In the genomic region with DNA sequence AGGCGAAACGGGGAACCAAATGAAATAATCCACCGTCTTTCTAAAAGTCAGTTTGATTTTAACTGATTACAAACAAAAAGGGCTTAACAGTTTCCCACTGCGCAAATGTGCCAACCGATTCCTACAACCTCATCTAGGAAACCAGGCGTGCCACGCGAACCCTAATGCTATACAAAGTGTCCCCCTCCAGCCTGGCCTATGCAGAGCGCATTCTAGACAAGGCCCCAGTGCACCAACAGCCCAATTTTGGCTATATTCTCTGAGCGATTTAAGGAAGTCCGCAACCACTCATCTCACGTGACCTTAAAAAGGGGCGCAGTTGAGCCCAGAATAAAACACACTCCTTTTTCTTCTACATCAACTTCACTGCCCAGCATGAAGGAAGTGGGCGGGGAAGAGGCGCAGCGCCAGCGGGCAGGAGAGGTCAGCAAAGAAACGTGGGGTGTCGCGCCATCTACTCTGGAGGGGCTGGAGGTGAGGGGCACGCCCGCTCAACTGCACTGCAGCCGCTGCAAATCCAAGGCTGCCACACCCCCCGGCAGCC, we compare ENCODE assay signal across 1 cellular context.
TF ChIP-seq lines count a peak whose summit lies in the region.

No MANE protein-coding gene starts in this region.

TF ChIP-seq in GM12878, 131 proteins besides CTCF, POLR2A, EP300 and RAD21 (continued from another document and continues in another):
- TF ChIP-seq PRDM15 (CRISPR knock-in tag; IDR thresholded peaks at IDR 0.05) (no peak), DPF2 (IDR thresholded peaks at IDR 0.05) (no peak), EED (IDR thresholded peaks at IDR 0.05; ENCODE audit: low read depth) (0 out of 2 replicates have a peak, but pooled peaks have one; percentile 32), ASH2L (IDR thresholded peaks at IDR 0.05; ENCODE audit: borderline replicate concordance, low read depth) (no peak), MYC (IDR thresholded peaks at IDR 0.05; ENCODE audit: insufficient read depth, insufficient read length, insufficient replicate concordance, low read length, severe bottlenecking) (no peak), SREBF2 (IDR thresholded peaks at IDR 0.05; ENCODE audit: low read length) (no peak), TCF12 (IDR thresholded peaks at IDR 0.05; ENCODE audit: low read depth, low read length) (no peak), JUND (IDR thresholded peaks at IDR 0.05; ENCODE audit: low read depth, low read length) (0 out of 2 replicates have a peak, but pooled peaks have one; percentile 20), ETV6 (conservative IDR thresholded peaks at IDR 0.05 in 1 of 2, IDR thresholded peaks at IDR 0.05 in 1 of 2; ENCODE audit: borderline replicate concordance in 1 of 2, low read depth in 1 of 2) (0 out of 4 replicates have a peak, but pooled peaks of 1 of the 2 experiments have one; percentile 12), EGR1 (IDR thresholded peaks at IDR 0.05; ENCODE audit: borderline replicate concordance in 1 of 2, low read depth in 2 of 2, low read length in 2 of 2) (no peak), CHD2 (IDR thresholded peaks at IDR 0.05; ENCODE audit: borderline replicate concordance, low read depth, low read length) (peak; percentile 12; the same call in 1 of the 2 replicates), POLR2AphosphoS5 (IDR thresholded peaks at IDR 0.05; ENCODE audit: low read length) (peak; percentile 59), NFIC (IDR thresholded peaks at IDR 0.05; ENCODE audit: low read depth, low read length) (no peak), SP1 (IDR thresholded peaks at IDR 0.05; ENCODE audit: low read depth, low read length) (no peak), YY1 (IDR thresholded peaks at IDR 0.05; ENCODE audit: low read depth, low read length) (no peak; the same call in 1 of the 2 replicates), SPI1 (IDR thresholded peaks at IDR 0.05; ENCODE audit: borderline replicate concordance, insufficient read depth, low read depth, low read length) (peak; percentile 81), MEF2B (IDR thresholded peaks at IDR 0.05; ENCODE audit: partially characterized antibody, poor library complexity, severe bottlenecking) (no peak), ZSCAN29 (IDR thresholded peaks at IDR 0.05) (no peak), PML (IDR thresholded peaks at IDR 0.05; ENCODE audit: low read length) (peak; percentile 9), YBX1 (IDR thresholded peaks at IDR 0.05) (no peak), NRF1 (conservative IDR thresholded peaks at IDR 0.05; ENCODE audit: low read depth, low read length) (no peak), RCOR1 (conservative IDR thresholded peaks at IDR 0.05; ENCODE audit: low read depth, low read length) (no peak), USF1 (IDR thresholded peaks at IDR 0.05; ENCODE audit: borderline replicate concordance, extremely low read length, insufficient read depth, low read depth, low read length) (peak; percentile 38), KAT2A (conservative IDR thresholded peaks at IDR 0.05; ENCODE audit: control insufficient read depth, low read depth, low read length) (no peak), SMC3 (IDR thresholded peaks at IDR 0.05; ENCODE audit: borderline replicate concordance, low read length) (no peak), NR2C2 (IDR thresholded peaks at IDR 0.05; ENCODE audit: borderline replicate concordance, control insufficient read depth, insufficient read length, low read depth) (no peak), BCL3 (IDR thresholded peaks at IDR 0.05; ENCODE audit: borderline replicate concordance, insufficient read depth, low read depth, low read length, poor library complexity, severe bottlenecking) (no peak), SMAD1 (IDR thresholded peaks at IDR 0.05; ENCODE audit: low read depth, partially characterized antibody) (no peak), EZH2 (IDR thresholded peaks at IDR 0.05; ENCODE audit: borderline replicate concordance, control insufficient read depth, low read depth, low read length) (no peak), NBN (IDR thresholded peaks at IDR 0.05) (0 out of 2 replicates have a peak, but pooled peaks have one; percentile 69), POU2F2 (IDR thresholded peaks at IDR 0.05; ENCODE audit: borderline replicate concordance, low read depth, low read length) (no peak), SMAD5 (IDR thresholded peaks at IDR 0.05; ENCODE audit: low read depth) (0 out of 2 replicates have a peak, but pooled peaks have one; percentile 39), CBFB (IDR thresholded peaks at IDR 0.05; ENCODE audit: low read depth) (no peak), SIX5 (IDR thresholded peaks at IDR 0.05; ENCODE audit: low read depth, low read length, severe bottlenecking) (no peak), MXI1 (IDR thresholded peaks at IDR 0.05; ENCODE audit: low read depth, low read length) (peak; percentile 66), WRNIP1 (IDR thresholded peaks at IDR 0.05; ENCODE audit: borderline replicate concordance, low read depth, low read length) (no peak)
- TF ChIP-seq, protein P1, sequence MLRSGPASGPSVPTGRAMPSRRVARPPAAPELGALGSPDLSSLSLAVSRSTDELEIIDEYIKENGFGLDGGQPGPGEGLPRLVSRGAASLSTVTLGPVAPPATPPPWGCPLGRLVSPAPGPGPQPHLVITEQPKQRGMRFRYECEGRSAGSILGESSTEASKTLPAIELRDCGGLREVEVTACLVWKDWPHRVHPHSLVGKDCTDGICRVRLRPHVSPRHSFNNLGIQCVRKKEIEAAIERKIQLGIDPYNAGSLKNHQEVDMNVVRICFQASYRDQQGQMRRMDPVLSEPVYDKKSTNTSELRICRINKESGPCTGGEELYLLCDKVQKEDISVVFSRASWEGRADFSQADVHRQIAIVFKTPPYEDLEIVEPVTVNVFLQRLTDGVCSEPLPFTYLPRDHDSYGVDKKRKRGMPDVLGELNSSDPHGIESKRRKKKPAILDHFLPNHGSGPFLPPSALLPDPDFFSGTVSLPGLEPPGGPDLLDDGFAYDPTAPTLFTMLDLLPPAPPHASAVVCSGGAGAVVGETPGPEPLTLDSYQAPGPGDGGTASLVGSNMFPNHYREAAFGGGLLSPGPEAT (IDR thresholded peaks at IDR 0.05; ENCODE audit: low read depth): peak; percentile 43; the same call in 1 of the 2 replicates
- TF ChIP-seq, protein P2, sequence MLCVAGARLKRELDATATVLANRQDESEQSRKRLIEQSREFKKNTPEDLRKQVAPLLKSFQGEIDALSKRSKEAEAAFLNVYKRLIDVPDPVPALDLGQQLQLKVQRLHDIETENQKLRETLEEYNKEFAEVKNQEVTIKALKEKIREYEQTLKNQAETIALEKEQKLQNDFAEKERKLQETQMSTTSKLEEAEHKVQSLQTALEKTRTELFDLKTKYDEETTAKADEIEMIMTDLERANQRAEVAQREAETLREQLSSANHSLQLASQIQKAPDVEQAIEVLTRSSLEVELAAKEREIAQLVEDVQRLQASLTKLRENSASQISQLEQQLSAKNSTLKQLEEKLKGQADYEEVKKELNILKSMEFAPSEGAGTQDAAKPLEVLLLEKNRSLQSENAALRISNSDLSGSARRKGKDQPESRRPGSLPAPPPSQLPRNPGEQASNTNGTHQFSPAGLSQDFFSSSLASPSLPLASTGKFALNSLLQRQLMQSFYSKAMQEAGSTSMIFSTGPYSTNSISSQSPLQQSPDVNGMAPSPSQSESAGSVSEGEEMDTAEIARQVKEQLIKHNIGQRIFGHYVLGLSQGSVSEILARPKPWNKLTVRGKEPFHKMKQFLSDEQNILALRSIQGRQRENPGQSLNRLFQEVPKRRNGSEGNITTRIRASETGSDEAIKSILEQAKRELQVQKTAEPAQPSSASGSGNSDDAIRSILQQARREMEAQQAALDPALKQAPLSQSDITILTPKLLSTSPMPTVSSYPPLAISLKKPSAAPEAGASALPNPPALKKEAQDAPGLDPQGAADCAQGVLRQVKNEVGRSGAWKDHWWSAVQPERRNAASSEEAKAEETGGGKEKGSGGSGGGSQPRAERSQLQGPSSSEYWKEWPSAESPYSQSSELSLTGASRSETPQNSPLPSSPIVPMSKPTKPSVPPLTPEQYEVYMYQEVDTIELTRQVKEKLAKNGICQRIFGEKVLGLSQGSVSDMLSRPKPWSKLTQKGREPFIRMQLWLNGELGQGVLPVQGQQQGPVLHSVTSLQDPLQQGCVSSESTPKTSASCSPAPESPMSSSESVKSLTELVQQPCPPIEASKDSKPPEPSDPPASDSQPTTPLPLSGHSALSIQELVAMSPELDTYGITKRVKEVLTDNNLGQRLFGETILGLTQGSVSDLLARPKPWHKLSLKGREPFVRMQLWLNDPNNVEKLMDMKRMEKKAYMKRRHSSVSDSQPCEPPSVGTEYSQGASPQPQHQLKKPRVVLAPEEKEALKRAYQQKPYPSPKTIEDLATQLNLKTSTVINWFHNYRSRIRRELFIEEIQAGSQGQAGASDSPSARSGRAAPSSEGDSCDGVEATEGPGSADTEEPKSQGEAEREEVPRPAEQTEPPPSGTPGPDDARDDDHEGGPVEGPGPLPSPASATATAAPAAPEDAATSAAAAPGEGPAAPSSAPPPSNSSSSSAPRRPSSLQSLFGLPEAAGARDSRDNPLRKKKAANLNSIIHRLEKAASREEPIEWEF (IDR thresholded peaks at IDR 0.05; ENCODE audit: insufficient replicate concordance, low read depth, low read length): no peak
- TF ChIP-seq, protein P3, sequence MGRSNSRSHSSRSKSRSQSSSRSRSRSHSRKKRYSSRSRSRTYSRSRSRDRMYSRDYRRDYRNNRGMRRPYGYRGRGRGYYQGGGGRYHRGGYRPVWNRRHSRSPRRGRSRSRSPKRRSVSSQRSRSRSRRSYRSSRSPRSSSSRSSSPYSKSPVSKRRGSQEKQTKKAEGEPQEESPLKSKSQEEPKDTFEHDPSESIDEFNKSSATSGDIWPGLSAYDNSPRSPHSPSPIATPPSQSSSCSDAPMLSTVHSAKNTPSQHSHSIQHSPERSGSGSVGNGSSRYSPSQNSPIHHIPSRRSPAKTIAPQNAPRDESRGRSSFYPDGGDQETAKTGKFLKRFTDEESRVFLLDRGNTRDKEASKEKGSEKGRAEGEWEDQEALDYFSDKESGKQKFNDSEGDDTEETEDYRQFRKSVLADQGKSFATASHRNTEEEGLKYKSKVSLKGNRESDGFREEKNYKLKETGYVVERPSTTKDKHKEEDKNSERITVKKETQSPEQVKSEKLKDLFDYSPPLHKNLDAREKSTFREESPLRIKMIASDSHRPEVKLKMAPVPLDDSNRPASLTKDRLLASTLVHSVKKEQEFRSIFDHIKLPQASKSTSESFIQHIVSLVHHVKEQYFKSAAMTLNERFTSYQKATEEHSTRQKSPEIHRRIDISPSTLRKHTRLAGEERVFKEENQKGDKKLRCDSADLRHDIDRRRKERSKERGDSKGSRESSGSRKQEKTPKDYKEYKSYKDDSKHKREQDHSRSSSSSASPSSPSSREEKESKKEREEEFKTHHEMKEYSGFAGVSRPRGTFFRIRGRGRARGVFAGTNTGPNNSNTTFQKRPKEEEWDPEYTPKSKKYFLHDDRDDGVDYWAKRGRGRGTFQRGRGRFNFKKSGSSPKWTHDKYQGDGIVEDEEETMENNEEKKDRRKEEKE (IDR thresholded peaks at IDR 0.05): no peak
